ENCODE assay signal across 14 cellular contexts in the genomic region with DNA sequence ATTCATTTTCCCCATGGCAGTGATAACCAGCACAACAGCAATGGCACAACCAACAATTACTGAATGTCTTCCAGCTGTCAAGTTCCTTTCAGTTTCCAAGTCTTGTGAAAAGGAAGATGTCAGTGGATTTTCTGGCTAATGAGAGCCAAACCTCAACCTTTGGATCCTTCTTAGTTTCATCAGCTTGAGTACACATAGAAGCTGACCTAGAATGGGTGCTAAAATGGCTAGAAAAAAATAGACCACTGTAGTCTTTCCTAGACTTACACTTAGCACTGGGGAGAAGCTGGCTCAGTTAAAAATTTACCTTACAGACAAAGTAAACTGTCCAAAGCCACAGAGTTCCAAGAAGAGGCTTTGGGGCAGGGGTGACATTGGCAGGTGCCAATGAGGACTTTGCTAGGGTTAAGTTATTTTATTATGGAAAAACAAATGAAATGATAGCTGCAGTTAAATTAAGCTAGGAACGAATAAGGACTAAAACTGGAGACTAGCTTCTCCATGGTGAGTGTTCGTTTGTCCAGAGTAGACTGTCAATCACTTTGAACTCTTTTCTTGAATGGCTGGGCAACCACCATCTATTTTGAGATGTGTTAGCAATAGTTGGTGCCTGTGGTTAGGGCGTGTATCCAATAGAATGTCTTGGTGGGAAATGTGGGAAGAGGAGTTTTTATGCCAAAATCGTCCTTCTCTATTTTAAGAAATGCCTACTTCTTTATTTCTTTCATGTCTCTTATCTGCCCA.
DNase-seq lines count a peak whose midpoint lies in the region; ATAC-seq and TF ChIP-seq lines count a peak whose summit lies in the region.
"Had no signal": no experiment of that assay in that cellular context is flagged by ENCODE, and none has a peak within 500 bp of the region (broad histone marks: within the 10 kb centered on the region; RNA-seq: fewer than 3 reads in every experiment).

No MANE protein-coding gene starts in this region.

- peaks cover 39% of the 10 kb centered on the region for H3K4me1 ChIP-seq in RWPE2 (ENCODE audit: insufficient read depth, poor library complexity, severe bottlenecking)
- H3K4me1 ChIP-seq: prostate gland had no signal

- no peak for ATAC-seq in RWPE2 (ENCODE audit: low read depth)
- no peak for ATAC-seq in HG03571 (IDR thresholded peaks at IDR 0.05; ENCODE audit: unreplicated experiment)
- no peak for ATAC-seq in HG02759 (IDR thresholded peaks at IDR 0.05; ENCODE audit: unreplicated experiment)
- ATAC-seq: activated CD4-positive, alpha-beta T cell treated with anti-CD3 and anti-CD28 coated beads for 36 hours had no signal

- no peaks in the 10 kb centered on the region for H3K27me3 ChIP-seq in RWPE2 (ENCODE audit: insufficient read depth, poor library complexity, severe bottlenecking)

- no peak overlapping the region for H3K4me3 ChIP-seq in RWPE2 (ENCODE audit: severe bottlenecking)
- H3K4me3 ChIP-seq: prostate gland had no signal

- TF ChIP-seq CTCF in RWPE2 (IDR thresholded peaks at IDR 0.05; ENCODE audit: poor library complexity, severe bottlenecking) = no peak

- H3K27ac ChIP-seq in RWPE2 (ENCODE audit: poor library complexity, severe bottlenecking) = peak overlapping the region; percentile 90
- H3K27ac ChIP-seq: prostate gland had no signal

- no peaks in the 10 kb centered on the region for H3K9me3 ChIP-seq in RWPE2 (ENCODE audit: severe bottlenecking)
- H3K9me3 ChIP-seq: prostate gland had no signal

- DNase-seq in HuH-7 (ENCODE audit: low spot score) (peak; percentile 23), RWPE2 (ENCODE audit: low spot score) (no peak), inferior parietal cortex (ENCODE audit: extremely low spot score) (peak; percentile 29), superior temporal gyrus (ENCODE audit: extremely low spot score) (peak; percentile 57), NCI-H1105 (lab: John Stamatoyannopoulos, UW) (no peak)
- DNase-seq: activated CD4-positive, alpha-beta T cell treated with anti-CD3 and anti-CD28 coated beads for 36 hours; caudate nucleus; CD4-positive, alpha-beta T cell; immature natural killer cell; NCI-H1436 treated with DMSO at 0.1 percent for 48 hours; NCI-H510A had no signal

- no peaks in the 10 kb centered on the region for H3K36me3 ChIP-seq in RWPE2 (ENCODE audit: low read depth)
- H3K36me3 ChIP-seq: prostate gland had no signal

Comparison
In these comparisons a context has a peak if more than half of its experiments do, and no peak if none do; other contexts are left out.
1. DNase-seq: peak in HuH-7 (single experiment), inferior parietal cortex (single experiment) and superior temporal gyrus (single experiment); none in RWPE2 (single experiment) and NCI-H1105 (single experiment).